1 cellular context compared by ENCODE assay signal in genomic region chr18:25446972-25447371, GRCh38.
TF ChIP-seq lines count a peak whose summit lies in the region.

No MANE protein-coding gene starts in this region.

TF ChIP-seq in GM23338, 12 proteins besides CTCF, POLR2A, EP300 and RAD21:
- TF ChIP-seq, protein P1, sequence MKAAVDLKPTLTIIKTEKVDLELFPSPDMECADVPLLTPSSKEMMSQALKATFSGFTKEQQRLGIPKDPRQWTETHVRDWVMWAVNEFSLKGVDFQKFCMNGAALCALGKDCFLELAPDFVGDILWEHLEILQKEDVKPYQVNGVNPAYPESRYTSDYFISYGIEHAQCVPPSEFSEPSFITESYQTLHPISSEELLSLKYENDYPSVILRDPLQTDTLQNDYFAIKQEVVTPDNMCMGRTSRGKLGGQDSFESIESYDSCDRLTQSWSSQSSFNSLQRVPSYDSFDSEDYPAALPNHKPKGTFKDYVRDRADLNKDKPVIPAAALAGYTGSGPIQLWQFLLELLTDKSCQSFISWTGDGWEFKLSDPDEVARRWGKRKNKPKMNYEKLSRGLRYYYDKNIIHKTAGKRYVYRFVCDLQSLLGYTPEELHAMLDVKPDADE (IDR thresholded peaks at IDR 0.05): no peak
- TF ChIP-seq ZNF462 (CRISPR knock-in tag; IDR thresholded peaks at IDR 0.05): no peak
- TF ChIP-seq ZNF331 (CRISPR knock-in tag; IDR thresholded peaks at IDR 0.05; ENCODE audit: low read depth): no peak
- TF ChIP-seq EZH2 (IDR thresholded peaks at IDR 0.05; ENCODE audit: low read depth, unreplicated experiment): no peak
- no peak for TF ChIP-seq JUNB (IDR thresholded peaks at IDR 0.05; ENCODE audit: unreplicated experiment)
- TF ChIP-seq CREB1 (CRISPR knock-in tag; IDR thresholded peaks at IDR 0.05; ENCODE audit: low read depth): no peak
- no peak for TF ChIP-seq POLR2AphosphoS5 (IDR thresholded peaks at IDR 0.05; ENCODE audit: low read depth)
